Comparison of ENCODE assay signal across 15 cellular contexts in the genomic region with DNA sequence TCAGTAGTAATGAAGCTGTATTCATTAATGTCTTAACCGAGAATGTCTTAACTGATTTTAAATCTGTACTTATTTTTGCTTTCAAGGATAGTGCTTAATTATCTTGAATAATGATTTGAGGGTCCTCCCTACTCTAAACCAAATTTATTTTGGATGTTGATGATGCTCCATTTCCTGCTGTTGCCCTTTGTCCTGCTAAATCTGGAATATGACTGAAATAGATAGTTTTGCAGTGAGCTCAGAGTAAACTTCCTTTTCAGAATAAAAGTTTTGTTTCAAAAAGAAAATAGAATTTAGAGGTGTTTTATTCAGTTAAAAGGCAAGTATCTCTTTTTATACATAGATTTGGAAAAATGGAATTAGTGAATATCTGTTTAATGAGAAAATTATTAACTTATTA. TPM values are rescaled to one million over a fixed set of nuclear protein-coding genes. Genes with fewer than 3 reads are reported as not detected.
DNase-seq lines count a peak whose midpoint lies in the region; ATAC-seq, FAIRE-seq and TF ChIP-seq lines count a peak whose summit lies in the region.
"Had no signal": no experiment of that assay in that cellular context is flagged by ENCODE, and none has a peak within 500 bp of the region (broad histone marks: within the 10 kb centered on the region; RNA-seq: fewer than 3 reads in every experiment).

No MANE protein-coding gene starts in this region.

- TF ChIP-seq EP300 in HepG2 (IDR thresholded peaks at IDR 0.05; ENCODE audit: low read depth in 2 of 2, low read length in 2 of 2) (no peak), HepG2 (CRISPR knock-in tag; IDR thresholded peaks at IDR 0.05; ENCODE audit: borderline replicate concordance) (no peak)

- H3K27ac Mint-ChIP-seq in osteocyte (ENCODE audit: unreplicated experiment), result peak overlapping the region; percentile 75
- H3K27ac Mint-ChIP-seq in CD8-positive, alpha-beta memory T cell, result peak overlapping the region in 1 of 8 donors; percentile 80
- H3K27ac Mint-ChIP-seq: activated naive CD4-positive, alpha-beta T cell treated with anti-CD3 and anti-CD28 coated beads, Interleukin-2, amount 50 U/mL, for 72 hours; T-helper 2 cell treated with Interferon-gamma antibody and Interleukin-4, amounts not matched to agents 5 μg/mL and 100 μg/mL, for 36 hours had no signal

- H3K4me1 Mint-ChIP-seq in osteocyte (ENCODE audit: unreplicated experiment), result peaks cover 48% of the 10 kb centered on the region
- peaks cover 18 to 25% (median 24%) of the 10 kb centered on the region in 3 donors for H3K4me1 Mint-ChIP-seq in CD8-positive, alpha-beta memory T cell

- H3K27me3 Mint-ChIP-seq in osteocyte (ENCODE audit: unreplicated experiment), result no peaks in the 10 kb centered on the region
- H3K27me3 Mint-ChIP-seq in CD8-positive, alpha-beta memory T cell, result no peaks in the 10 kb centered on the region

- peaks cover 10% of the 10 kb centered on the region for H3K36me3 Mint-ChIP-seq in osteocyte (ENCODE audit: unreplicated experiment)
- no peaks in the 10 kb centered on the region for H3K36me3 Mint-ChIP-seq in CD8-positive, alpha-beta memory T cell

- ATAC-seq in right lobe of liver (peak in 2 of 4 donors; percentile 20 to 73), HepG2 (no peak), aorta (ENCODE audit: low FRiP score) (peak; percentile 69), HG03342 (IDR thresholded peaks at IDR 0.05; ENCODE audit: unreplicated experiment) (no peak)
- ATAC-seq: activated naive CD4-positive, alpha-beta T cell treated with anti-CD3 and anti-CD28 coated beads, Interleukin-2, amount 50 U/mL, for 72 hours had no signal

- TF ChIP-seq CTCF in right lobe of liver (IDR thresholded peaks at IDR 0.05) (no peak), HepG2 (CRISPR knock-in tag; IDR thresholded peaks at IDR 0.05) (no peak), fibroblast of mammary gland (conservative IDR thresholded peaks at IDR 0.05; ENCODE audit: control insufficient read depth, insufficient read depth, low read depth, low read length) (no peak), osteocyte (IDR thresholded peaks at IDR 0.05) (no peak)

- no TSS peak for BruUV-seq in HepG2 (replicated peaks; lab: Mats Ljungman, UMichigan)

- H3K9me3 ChIP-seq in right lobe of liver, result no peaks in the 10 kb centered on the region
- H3K9me3 ChIP-seq in HepG2 (ENCODE audit: low read length), result no peaks in the 10 kb centered on the region
- H3K9me3 ChIP-seq in aorta (ENCODE audit: control insufficient read depth, low read length), result no peaks in the 10 kb centered on the region
- H3K9me3 ChIP-seq in CD8-positive, alpha-beta memory T cell (ENCODE audit: low read length), result no peaks in the 10 kb centered on the region
- H3K9me3 ChIP-seq: esophagus squamous epithelium had no signal

- H3K27me3 ChIP-seq in right lobe of liver (no peaks in the 10 kb centered on the region), HepG2 (ENCODE audit: control insufficient read depth in 1 of 2, insufficient read depth in 2 of 2, low read length in 2 of 2) (no peaks in the 10 kb centered on the region), aorta (ENCODE audit: control insufficient read depth in 1 of 2, insufficient read depth in 2 of 2, low read length in 1 of 2) (no peaks in the 10 kb centered on the region)
- no peaks in the 10 kb centered on the region for H3K27me3 ChIP-seq in CD8-positive, alpha-beta memory T cell (ENCODE audit: insufficient read depth, low read length, poor library complexity, severe bottlenecking)
- H3K27me3 ChIP-seq: esophagus squamous epithelium had no signal

- intact Hi-C loops in right lobe of liver (cut with DNase I) (no loop called here), HepG2 (cut with micrococcal nuclease; ENCODE audit: unreplicated experiment) (no loop called here), aorta (cut with DNase I) (no loop called here)

- TF ChIP-seq POLR2A in right lobe of liver (IDR thresholded peaks at IDR 0.05) (no peak), HepG2 (IDR thresholded peaks at IDR 0.05; ENCODE audit: insufficient read depth in 1 of 2, low read depth in 2 of 2, low read length in 2 of 2) (no peak)

- CTCF ChIA-PET in HepG2 (lab: Yijun Ruan, JAX; ENCODE audit: low intra/inter-chr PET ratio, low total read pairs), result no interaction called here
- CTCF ChIA-PET in CD8-positive, alpha-beta memory T cell (lab: Charles Lee), result interaction anchor here (1.2 kb wide), 1 partner anchor 9 kb away, joined by 3 read pairs; a partner anchor contains a TSS

- POLR2A ChIA-PET in HepG2 (lab: Yijun Ruan, JAX), result no interaction called here
- POLR2A ChIA-PET in CD8-positive, alpha-beta memory T cell (lab: Charles Lee), result no interaction called here

- FAIRE-seq in HepG2 (lab: Jason Lieb, UNC), result no peak

- in situ Hi-C loops in HepG2 (cut with HindIII; ENCODE audit: extremely low pct_ligation_motif_present, low pct_unique_long_range_greater_than_20kb), result no loop called here

- H3K4me3 ChIP-seq in right lobe of liver (no peak overlapping the region), HepG2 (replicated peaks in 1 of 3; ENCODE audit: insufficient read depth in 1 of 3, low read depth in 2 of 3, low read length in 3 of 3) (no peak overlapping the region), fibroblast of mammary gland (ENCODE audit: control insufficient read depth, low read depth, low read length) (no peak overlapping the region), aorta (ENCODE audit: low read length in 2 of 2) (no peak overlapping the region)
- no peak overlapping the region for H3K4me3 ChIP-seq in CD8-positive, alpha-beta memory T cell (ENCODE audit: low read length)
- H3K4me3 ChIP-seq: esophagus squamous epithelium had no signal

- 83% methylated on average over 1 of the region's 1 CpG for WGBS in right lobe of liver (ENCODE audit: insufficient coverage, low coverage, low lambda C conversion rate, missing lambda C conversion rate)
- WGBS in HepG2 (ENCODE audit: low lambda C conversion rate), result 98% methylated on average over 1 of the region's 1 CpG
- 18 to 19% methylated on average over 1 of the region's 1 CpG for WGBS in aorta, 2 donors

- H3K4me1 ChIP-seq in right lobe of liver (peaks cover 0 to 18% (median 4%) of the 10 kb centered on the region in 4 donors), HepG2 (ENCODE audit: insufficient read depth, low read length) (peaks cover 20% of the 10 kb centered on the region), aorta (ENCODE audit: control insufficient read depth in 1 of 2, insufficient read depth in 2 of 2, low read length in 2 of 2) (peaks cover 2 to 4% of the 10 kb centered on the region in 2 donors)
- H3K4me1 ChIP-seq in CD8-positive, alpha-beta memory T cell (ENCODE audit: insufficient read depth, low read length), result peaks cover 8% of the 10 kb centered on the region

- no peak for DNase-seq in right lobe of liver
- no peak for DNase-seq in HepG2 (ENCODE audit: low spot score)
- DNase-seq in fibroblast of mammary gland (ENCODE audit: low read depth), result peak; percentile 41
- DNase-seq in osteocyte (ENCODE audit: extremely low spot score, unreplicated experiment), result no peak
- no peak for DNase-seq in aorta
- no peak for DNase-seq in dedifferentiated amniotic fluid mesenchymal stem cell (ENCODE audit: extremely low spot score)
- no peak for DNase-seq in CD8-positive, alpha-beta memory T cell
- DNase-seq: Calu3; esophagus squamous epithelium; GOT3; NCI-H2107; stimulated activated CD4-positive, alpha-beta T cell treated with anti-CD3 and anti-CD28 coated beads, Interleukin-2, amount 100 ng/mL, for 24 hours had no signal

- H3K4me3 Mint-ChIP-seq in osteocyte (ENCODE audit: unreplicated experiment), result no peak overlapping the region
- no peak overlapping the region for H3K4me3 Mint-ChIP-seq in CD8-positive, alpha-beta memory T cell
- H3K4me3 Mint-ChIP-seq: T-helper 2 cell treated with Interferon-gamma antibody and Interleukin-4, amounts not matched to agents 5 μg/mL and 100 μg/mL, for 36 hours had no signal

- H3K9me3 Mint-ChIP-seq in osteocyte (ENCODE audit: unreplicated experiment), result peaks cover 3% of the 10 kb centered on the region
- no peaks in the 10 kb centered on the region for H3K9me3 Mint-ChIP-seq in CD8-positive, alpha-beta memory T cell
- H3K9me3 Mint-ChIP-seq: activated naive CD4-positive, alpha-beta T cell treated with anti-CD3 and anti-CD28 coated beads, Interleukin-2, amount 50 U/mL, for 72 hours; T-helper 2 cell treated with Interferon-gamma antibody and Interleukin-4, amounts not matched to agents 5 μg/mL and 100 μg/mL, for 36 hours had no signal

- H2AFZ ChIP-seq in HepG2 (ENCODE audit: low read length), result no peak overlapping the region

- H4K20me1 ChIP-seq in HepG2 (ENCODE audit: insufficient read depth, low read length), result no peaks in the 10 kb centered on the region

- H3K9ac ChIP-seq in HepG2 (ENCODE audit: insufficient read depth, low read depth, low read length), result no peak overlapping the region

- TF ChIP-seq RAD21 in HepG2 (CRISPR knock-in tag; IDR thresholded peaks at IDR 0.05), result no peak

- H3K79me2 ChIP-seq in HepG2 (ENCODE audit: insufficient read depth, low read length), result peaks cover 23% of the 10 kb centered on the region

- H3K36me3 ChIP-seq in right lobe of liver, result no peaks in the 10 kb centered on the region
- H3K36me3 ChIP-seq in HepG2 (replicated peaks in 1 of 2; ENCODE audit: control insufficient read depth in 1 of 2, insufficient read depth in 2 of 2, low read length in 2 of 2), result no peaks in the 10 kb centered on the region; a peak in 2 of 5 replicates
- no peaks in the 10 kb centered on the region for H3K36me3 ChIP-seq in aorta (ENCODE audit: control insufficient read depth in 1 of 2, insufficient read depth in 2 of 2, low read length in 1 of 2)
- no peaks in the 10 kb centered on the region for H3K36me3 ChIP-seq in CD8-positive, alpha-beta memory T cell (ENCODE audit: insufficient read depth, low read length)

- H3K27ac ChIP-seq in right lobe of liver (peak overlapping the region in 2 of 3 donors; percentile 1 to 37), HepG2 (ENCODE audit: extremely low read length, insufficient read depth, low read length) (no peak overlapping the region), aorta (ENCODE audit: low read depth in 1 of 2, low read length in 2 of 2) (no peak overlapping the region)
- H3K27ac ChIP-seq in CD8-positive, alpha-beta memory T cell (ENCODE audit: low read depth, low read length), result no peak overlapping the region

- H3K4me2 ChIP-seq in HepG2 (ENCODE audit: low read depth, low read length), result no peak overlapping the region

RNA-seq across cellular contexts. Expression of a gene that starts 8.1 kb away (rescaled TPM):
- total RNA-seq in right lobe of liver (10 to 100 TPM; 16.4 to 28.6 (median 21.9) TPM), HepG2 (2016; rRNA removed; fragmentation: Illumina TruSeq; extraction: Trizol) (15.7 and 27.6 TPM in 2 replicates), osteocyte (28.6 and 29.0 TPM in 2 replicates), aorta (100 to 1,000 TPM in 1 of 2 donors, 10 to 100 TPM in 1; 68.3 to 178 TPM)
- total RNA-seq in HepG2 (2016; cell fraction: cytosol; rRNA removed; fragmentation: Illumina TruSeq; extraction: Trizol; ENCODE audit: low read depth), result 13.4 and 15.5 TPM in 2 replicates
- total RNA-seq in HepG2 (2016; cell fraction: insoluble cytoplasmic fraction; rRNA removed; fragmentation: Illumina TruSeq; extraction: Trizol), result 17.2 and 22.8 TPM in 2 replicates
- total RNA-seq in HepG2 (2016; cell fraction: membrane; rRNA removed; fragmentation: Illumina TruSeq; extraction: Trizol), result 7.5 and 10.4 TPM in 2 replicates
- total RNA-seq in HepG2 (2016; cell fraction: nucleus; rRNA removed; fragmentation: Illumina TruSeq; extraction: Trizol), result 35.0 and 44.5 TPM in 2 replicates
- polyA plus RNA-seq in HepG2 (2011; rRNA removed) (5.9 and 6.4 TPM in 2 replicates), aorta (10 to 100 TPM; 15.0 to 15.5 TPM)
- 2.5 and 4.2 TPM in 2 replicates for polyA plus RNA-seq in HepG2 (2011; cell fraction: cytosol; rRNA removed)
- polyA plus RNA-seq in HepG2 (2011; cell fraction: nucleus; rRNA removed), result 6.1 and 6.4 TPM in 2 replicates
- polyA plus RNA-seq in HepG2 (2012), result 7.9 and 9.3 TPM in 2 replicates
- 6.0 and 6.1 TPM in 2 replicates for polyA plus RNA-seq in HepG2 (2016; cell fraction: cytosol; fragmentation: Illumina TruSeq; extraction: Trizol; ENCODE audit: low read depth)
- polyA plus RNA-seq in HepG2 (2016; cell fraction: insoluble cytoplasmic fraction; fragmentation: Illumina TruSeq; extraction: Trizol; ENCODE audit: low read depth), result 5.6 and 6.5 TPM in 2 replicates
- polyA plus RNA-seq in HepG2 (2016; cell fraction: membrane; fragmentation: Illumina TruSeq; extraction: Trizol; ENCODE audit: low read depth), result 5.2 and 5.9 TPM in 2 replicates
- 7.0 and 7.9 TPM in 2 replicates for polyA plus RNA-seq in HepG2 (2016; cell fraction: nucleus; fragmentation: Illumina TruSeq; extraction: Trizol; ENCODE audit: insufficient read depth, low read depth)
- 11.6 and 19.1 TPM in 2 replicates for polyA minus RNA-seq in HepG2 (2011; rRNA and poly(A)+ RNA removed; ENCODE audit: low replicate concordance)
- polyA minus RNA-seq in HepG2 (2011; cell fraction: cytosol; rRNA and poly(A)+ RNA removed), result 16.7 and 25.3 TPM in 2 replicates
- 87.0 and 89.1 TPM in 2 replicates for polyA minus RNA-seq in HepG2 (2011; cell fraction: nucleus; rRNA and poly(A)+ RNA removed)
- total RNA-seq in CD8-positive, alpha-beta memory T cell, result 10 to 100 TPM in 1 of 2 experiments, 1 to 10 TPM in 1; 8.6 to 10.1 TPM
- 8.5 TPM for polyA plus RNA-seq in CD8-positive, alpha-beta memory T cell

Comparison
In these comparisons a context has a peak if more than half of its experiments do, and no peak if none do; other contexts are left out.
1. H3K27ac ChIP-seq: peak in right lobe of liver (2 of 3); none in HepG2 (single experiment), aorta (0 of 2) and CD8-positive, alpha-beta memory T cell (single experiment).